11 cellular contexts compared by ENCODE assay signal in the genomic region with DNA sequence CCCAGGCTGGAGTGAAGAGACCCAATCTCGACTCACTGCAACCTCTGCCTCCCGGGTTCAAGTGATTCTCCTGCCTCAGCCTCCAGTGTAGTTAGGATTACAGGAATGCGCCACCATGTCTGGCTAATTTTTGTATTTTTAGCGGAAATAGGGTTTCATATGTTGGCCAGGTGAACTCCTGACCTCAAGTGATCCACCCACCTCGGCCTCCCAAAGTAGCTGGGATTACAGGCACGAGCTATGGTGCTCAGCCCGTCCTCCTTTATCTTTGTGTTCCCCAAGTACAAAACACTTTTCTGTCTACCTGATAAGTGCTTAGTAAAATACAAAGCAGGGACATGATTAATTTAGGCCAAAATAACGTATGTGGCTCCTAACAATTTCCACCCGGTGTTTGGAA.
DNase-seq lines count a peak whose midpoint lies in the region; ATAC-seq and FAIRE-seq lines count a peak whose summit lies in the region.
"Had no signal": no experiment of that assay in that cellular context is flagged by ENCODE, and none has a peak within 500 bp of the region (broad histone marks: within the 10 kb centered on the region; RNA-seq: fewer than 3 reads in every experiment).

No MANE protein-coding gene starts in this region.

- ATAC-seq in HG02885 (IDR thresholded peaks at IDR 0.05; ENCODE audit: poor library complexity, unreplicated experiment): no peak
- no peak for ATAC-seq in GM21619 (IDR thresholded peaks at IDR 0.05; ENCODE audit: unreplicated experiment)

- WGBS in small intestine, 3 donors: 69 to 72% (median 70%) methylated on average over 9 of the region's 9 CpGs

- DNase-seq in SK-N-MC (ENCODE audit: low read depth, low spot score) (no peak), small intestine (no peak), NCI-H146 treated with DMSO at 0.1 percent for 48 hours (lab: John Stamatoyannopoulos, UW; ENCODE audit: unreplicated experiment) (no peak)
- DNase-seq in effector memory CD4-positive, alpha-beta T cell: no peak
- DNase-seq: DMS53, left ventricle myocardium superior, NCI-H1436 treated with DMSO at 0.1 percent for 48 hours had no signal

- H3K36me3 ChIP-seq in SK-N-MC (ENCODE audit: insufficient read depth, low read length) (no peaks in the 10 kb centered on the region), small intestine (ENCODE audit: control insufficient read depth in 2 of 2, insufficient read depth in 2 of 2, low read length in 2 of 2) (no peaks in the 10 kb centered on the region)
- H3K36me3 ChIP-seq in effector memory CD4-positive, alpha-beta T cell (ENCODE audit: control insufficient read depth, insufficient read depth, low read length): no peaks in the 10 kb centered on the region

- H3K4me1 ChIP-seq in effector memory CD4-positive, alpha-beta T cell (ENCODE audit: control insufficient read depth, insufficient read depth, low read length, poor library complexity, severe bottlenecking): peaks cover 70% of the 10 kb centered on the region
- H3K4me1 ChIP-seq in small intestine (ENCODE audit: control insufficient read depth in 2 of 2, insufficient read depth in 1 of 2, low read depth in 1 of 2, low read length in 1 of 2): peaks cover 3 to 4% of the 10 kb centered on the region in 2 donors

- H3K27ac Mint-ChIP-seq in IgD-negative memory B cell: peak overlapping the region; percentile 36 to 97 (median 80)

- H3K9ac ChIP-seq in SK-N-MC (ENCODE audit: insufficient read length): peak overlapping the region; percentile 80

- H3K9me3 ChIP-seq in SK-N-MC (ENCODE audit: low read depth, low read length) (no peaks in the 10 kb centered on the region), small intestine (ENCODE audit: control insufficient read depth, low read depth) (no peaks in the 10 kb centered on the region)
- no peaks in the 10 kb centered on the region for H3K9me3 ChIP-seq in effector memory CD4-positive, alpha-beta T cell (ENCODE audit: control insufficient read depth, low read length)

- no peaks in the 10 kb centered on the region for H3K27me3 Mint-ChIP-seq in IgD-negative memory B cell

- no peak for FAIRE-seq in small intestine (lab: Jason Lieb, UNC)
- FAIRE-seq: frontal cortex had no signal

- H3K4me1 Mint-ChIP-seq in IgD-negative memory B cell: peaks cover 45 to 59% (median 47%) of the 10 kb centered on the region in 3 donors

- H3K27ac ChIP-seq in SK-N-MC (peak overlapping the region; percentile 99), small intestine (ENCODE audit: low read depth in 1 of 2, low read length in 1 of 2) (peak overlapping the region; percentile 80 to 85)
- peak overlapping the region; percentile 83 for H3K27ac ChIP-seq in effector memory CD4-positive, alpha-beta T cell (ENCODE audit: insufficient read depth, low read length, poor library complexity, severe bottlenecking)

- H3K9me3 Mint-ChIP-seq in IgD-negative memory B cell: no peaks in the 10 kb centered on the region

- H3K4me3 Mint-ChIP-seq in IgD-negative memory B cell: peak overlapping the region; percentile 30 to 78 (median 73)

- no peaks in the 10 kb centered on the region for H3K36me3 Mint-ChIP-seq in IgD-negative memory B cell

- H3K4me3 ChIP-seq in SK-N-MC: peak overlapping the region; percentile 73
- peak overlapping the region; percentile 15 for H3K4me3 ChIP-seq in effector memory CD4-positive, alpha-beta T cell (ENCODE audit: insufficient read depth, low read depth, low read length, poor library complexity, severe bottlenecking)
- peak overlapping the region in 1 of 2 donors; percentile 10 for H3K4me3 ChIP-seq in small intestine (ENCODE audit: low read depth in 1 of 2, low read length in 2 of 2)

- H3K27me3 ChIP-seq in effector memory CD4-positive, alpha-beta T cell (replicated peaks; ENCODE audit: control insufficient read depth, insufficient read depth, low read length, poor library complexity, severe bottlenecking): no peaks in the 10 kb centered on the region
- H3K27me3 ChIP-seq in small intestine (ENCODE audit: control insufficient read depth in 2 of 2, insufficient read depth in 2 of 2, low read length in 2 of 2): no peaks in the 10 kb centered on the region
